Comparison of ENCODE assay signal across 9 cellular contexts in the genomic region with DNA sequence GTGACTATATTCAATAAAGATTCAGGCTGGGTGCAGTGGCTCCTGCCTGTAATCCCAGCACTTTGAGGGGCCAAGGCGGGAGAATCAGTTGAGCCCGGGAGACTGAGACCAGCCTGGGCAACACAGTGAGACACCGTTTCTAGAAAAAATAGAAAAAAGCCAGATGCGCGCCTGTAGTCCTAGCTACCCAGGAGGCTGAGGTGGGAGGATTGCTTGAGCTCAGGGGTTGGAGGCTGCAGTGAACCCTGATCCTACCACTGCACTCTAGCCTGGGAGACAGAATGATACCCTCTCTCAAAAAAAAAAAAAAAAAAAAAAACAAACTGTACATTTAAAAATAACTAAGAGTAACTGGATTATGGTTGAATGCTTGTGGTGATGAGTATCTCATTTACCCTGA. TPM values are rescaled to one million over a fixed set of nuclear protein-coding genes. Genes with fewer than 3 reads are reported as not detected.
DNase-seq lines count a peak whose midpoint lies in the region; ATAC-seq and TF ChIP-seq lines count a peak whose summit lies in the region.
"Had no signal": no experiment of that assay in that cellular context is flagged by ENCODE, and none has a peak within 500 bp of the region (broad histone marks: within the 10 kb centered on the region; RNA-seq: fewer than 3 reads in every experiment).

No MANE protein-coding gene starts in this region.

- intact Hi-C loops in heart right ventricle (cut with DNase I) (loop anchor here in 7 of 10 donors (5.0 to 10.0 kb wide), 4 partner anchors 94 to 319 kb away; a partner anchor contains a TSS), left cardiac atrium (cut with DNase I) (loop anchor here in 1 of 2 donors (5.0 kb wide), 1 partner anchor 164 kb away; no protein-coding TSS in a partner anchor), right lobe of liver (cut with DNase I) (loop anchor here in 1 of 2 donors (10.0 kb wide), 1 partner anchor 166 kb away; no protein-coding TSS in a partner anchor), upper lobe of right lung (cut with DNase I) (no loop called here)

- 86 to 93% methylated on average over 5 of the region's 5 CpGs for WGBS in heart right ventricle, 2 donors
- 76% methylated on average over 3 of the region's 5 CpGs for WGBS in right lobe of liver (ENCODE audit: insufficient coverage, low coverage, low lambda C conversion rate, missing lambda C conversion rate)

- ATAC-seq in heart right ventricle: no peak
- ATAC-seq in left cardiac atrium: no peak
- ATAC-seq in right lobe of liver: no peak
- no peak for ATAC-seq in upper lobe of right lung
- ATAC-seq in GM21381 (IDR thresholded peaks at IDR 0.05; ENCODE audit: unreplicated experiment): no peak

- TF ChIP-seq POLR2A in right lobe of liver (IDR thresholded peaks at IDR 0.05): no peak

- H3K36me3 ChIP-seq in heart right ventricle (peaks cover 0 to 12% (median 0%) of the 10 kb centered on the region in 9 donors), adipocyte (ENCODE audit: control insufficient read depth, insufficient read depth, low read length, severe bottlenecking) (no peaks in the 10 kb centered on the region), right lobe of liver (no peaks in the 10 kb centered on the region), upper lobe of right lung (no peaks in the 10 kb centered on the region)

- no peak for TF ChIP-seq CTCF in heart right ventricle (IDR thresholded peaks at IDR 0.05)
- no peak for TF ChIP-seq CTCF in right lobe of liver (IDR thresholded peaks at IDR 0.05)
- TF ChIP-seq CTCF in upper lobe of right lung (IDR thresholded peaks at IDR 0.05): no peak

- H3K4me1 ChIP-seq in heart right ventricle: peaks cover 0 to 25% (median 17%) of the 10 kb centered on the region in 9 donors
- peaks cover 14% of the 10 kb centered on the region for H3K4me1 ChIP-seq in adipocyte (ENCODE audit: control insufficient read depth, insufficient read depth, low read length)
- peaks cover 0 to 21% (median 4%) of the 10 kb centered on the region in 4 donors for H3K4me1 ChIP-seq in right lobe of liver
- peaks cover 14% of the 10 kb centered on the region for H3K4me1 ChIP-seq in upper lobe of right lung

- H3K9me3 ChIP-seq in heart right ventricle: no peaks in the 10 kb centered on the region
- H3K9me3 ChIP-seq in adipocyte (ENCODE audit: control insufficient read depth, low read length): no peaks in the 10 kb centered on the region
- no peaks in the 10 kb centered on the region for H3K9me3 ChIP-seq in right lobe of liver
- no peaks in the 10 kb centered on the region for H3K9me3 ChIP-seq in upper lobe of right lung

- H3K27ac ChIP-seq in heart right ventricle (peak overlapping the region in 9 of 10 donors; percentile 69 to 90 (median 82)), right lobe of liver (peak overlapping the region; percentile 62 to 70 (median 67)), upper lobe of right lung (peak overlapping the region; percentile 79)

- H3K27me3 ChIP-seq in heart right ventricle (no peaks in the 10 kb centered on the region), adipocyte (replicated peaks; ENCODE audit: control insufficient read depth, insufficient read depth, low read length) (no peaks in the 10 kb centered on the region), right lobe of liver (no peaks in the 10 kb centered on the region), upper lobe of right lung (no peaks in the 10 kb centered on the region)

- peak overlapping the region; percentile 93 for H3K9ac ChIP-seq in adipocyte (ENCODE audit: low read length)

- DNase-seq in heart right ventricle (no peak), left cardiac atrium (no peak), adipocyte (ENCODE audit: low read depth) (no peak), right lobe of liver (no peak), upper lobe of right lung (no peak), NCI-H748 treated with DMSO at 0.1 percent for 48 hours (lab: John Stamatoyannopoulos, UW) (no peak), GF-D8 (lab: John Stamatoyannopoulos, UW) (no peak)
- DNase-seq: stimulated activated naive CD4-positive, alpha-beta T cell treated with Interleukin-2 at 50 U/mL for 16 hours had no signal

- H3K4me3 ChIP-seq in heart right ventricle (peak overlapping the region in 9 of 10 donors; percentile 64 to 95 (median 91)), adipocyte (ENCODE audit: low read length) (peak overlapping the region; percentile 98), right lobe of liver (peak overlapping the region in 2 of 3 donors; percentile 85 to 92), upper lobe of right lung (peak overlapping the region; percentile 80)

RNA-seq across cellular contexts. Expression of a gene that starts 1.1 kb away (rescaled TPM):
- 10 to 100 TPM; 10.9 to 18.3 (median 14.9) TPM for total RNA-seq in heart right ventricle
- 10 to 100 TPM in 1 of 2 donors, 1 to 10 TPM in 1; 7.7 to 25.1 TPM for polyA plus RNA-seq in heart right ventricle
- total RNA-seq in left cardiac atrium: 1 to 10 TPM; 9.1 to 9.2 TPM
- total RNA-seq in right lobe of liver: 10 to 100 TPM in 5 of 6 experiments, 1 to 10 TPM in 1; 8.0 to 20.5 (median 17.1) TPM
- total RNA-seq in upper lobe of right lung: 3.8 TPM
